Comparison of ENCODE assay signal across 17 cellular contexts in genomic region chr9:4012446-4012845, GRCh38.
DNase-seq lines count a peak whose midpoint lies in the region; ATAC-seq, FAIRE-seq and TF ChIP-seq lines count a peak whose summit lies in the region.
"Had no signal": no experiment of that assay in that cellular context is flagged by ENCODE, and none has a peak within 500 bp of the region (broad histone marks: within the 10 kb centered on the region; RNA-seq: fewer than 3 reads in every experiment).

No MANE protein-coding gene starts in this region.

- no peak overlapping the region for H2AFZ ChIP-seq in astrocyte (ENCODE audit: low read depth, low read length)

- H3K36me3 ChIP-seq in astrocyte (ENCODE audit: insufficient read depth, low read length) (no peaks in the 10 kb centered on the region), endodermal cell (ENCODE audit: control insufficient read depth, insufficient read depth, low read length) (no peaks in the 10 kb centered on the region)

- TF ChIP-seq CTCF in astrocyte (IDR thresholded peaks at IDR 0.05; ENCODE audit: insufficient read depth, low read depth, low read length) (no peak), choroid plexus epithelial cell (conservative IDR thresholded peaks at IDR 0.05; ENCODE audit: low read depth, low read length) (no peak), endodermal cell (conservative IDR thresholded peaks at IDR 0.05) (no peak), omental fat pad (IDR thresholded peaks at IDR 0.05) (no peak)

- no peaks in the 10 kb centered on the region for H3K9me3 Mint-ChIP-seq in astrocyte (ENCODE audit: unreplicated experiment)
- H3K9me3 Mint-ChIP-seq in endodermal cell = no peaks in the 10 kb centered on the region
- H3K9me3 Mint-ChIP-seq: CD4-positive, alpha-beta memory T cell; H9 had no signal

- H3K27me3 ChIP-seq in astrocyte (ENCODE audit: insufficient read depth, low read length) (no peaks in the 10 kb centered on the region), endodermal cell (ENCODE audit: control insufficient read depth, insufficient read depth, low read length, poor library complexity, severe bottlenecking) (no peaks in the 10 kb centered on the region)

- H3K27me3 Mint-ChIP-seq in astrocyte (ENCODE audit: low read depth, unreplicated experiment) = no peaks in the 10 kb centered on the region
- H3K27me3 Mint-ChIP-seq in endodermal cell (ENCODE audit: insufficient read depth) = no peaks in the 10 kb centered on the region

- no peak for ATAC-seq in omental fat pad (ENCODE audit: low FRiP score)

- DNase-seq in AG08395 (ENCODE audit: low spot score) = peak; percentile 12
- peak; percentile 73 for DNase-seq in astrocyte (ENCODE audit: low read depth)
- peak; percentile 29 for DNase-seq in choroid plexus epithelial cell (ENCODE audit: low read depth)
- DNase-seq in iris pigment epithelial cell (ENCODE audit: low read depth) = peak; percentile 14
- no peak for DNase-seq in DMS153 (lab: John Stamatoyannopoulos, UW)
- no peak for DNase-seq in endodermal cell
- no peak for DNase-seq in omental fat pad (ENCODE audit: low spot score)
- DNase-seq: CD4-positive, alpha-beta memory T cell; DMS79 treated with DMSO at 0.1 percent for 48 hours; GF-D8; GOT3; H9 had no signal

- H3K4me3 Mint-ChIP-seq in astrocyte (ENCODE audit: unreplicated experiment) (no peak overlapping the region), endodermal cell (no peak overlapping the region)
- H3K4me3 Mint-ChIP-seq: B cell; CD4-positive, alpha-beta memory T cell; H9; IgD-negative memory B cell had no signal

- H3K36me3 Mint-ChIP-seq in astrocyte (ENCODE audit: low read depth, unreplicated experiment) (peaks cover 25% of the 10 kb centered on the region), endodermal cell (ENCODE audit: low read depth) (no peaks in the 10 kb centered on the region)
- H3K36me3 Mint-ChIP-seq: CD4-positive, alpha-beta memory T cell; IgD-negative memory B cell had no signal

- H3K79me2 ChIP-seq in astrocyte (ENCODE audit: insufficient read depth, low read length) = peaks cover 16% of the 10 kb centered on the region

- H3K9me3 ChIP-seq in astrocyte (ENCODE audit: insufficient read depth, low read depth, low read length) (no peaks in the 10 kb centered on the region), endodermal cell (ENCODE audit: control insufficient read depth, low read length) (no peaks in the 10 kb centered on the region)

- H3K4me3 ChIP-seq in astrocyte (ENCODE audit: insufficient read depth, low read depth, low read length) (no peak overlapping the region), choroid plexus epithelial cell (ENCODE audit: low read depth, low read length) (no peak overlapping the region), endodermal cell (ENCODE audit: low read length) (no peak overlapping the region)

- H3K27ac Mint-ChIP-seq in astrocyte (ENCODE audit: unreplicated experiment) = no peak overlapping the region
- no peak overlapping the region for H3K27ac Mint-ChIP-seq in endodermal cell
- H3K27ac Mint-ChIP-seq: B cell, H9, IgD-negative memory B cell had no signal

- H3K4me1 Mint-ChIP-seq in astrocyte (ENCODE audit: low read depth, unreplicated experiment) (peaks cover 20% of the 10 kb centered on the region), endodermal cell (no peaks in the 10 kb centered on the region)
- H3K4me1 Mint-ChIP-seq: B cell; CD4-positive, alpha-beta memory T cell; H9; IgD-negative memory B cell had no signal

- peaks cover 18% of the 10 kb centered on the region for H3K4me1 ChIP-seq in astrocyte (ENCODE audit: insufficient read depth, low read length)
- no peaks in the 10 kb centered on the region for H3K4me1 ChIP-seq in endodermal cell (ENCODE audit: control insufficient read depth, insufficient read depth, low read length)

- no peak overlapping the region for H3K4me2 ChIP-seq in astrocyte (ENCODE audit: low read length)

- 86 to 92% methylated on average over 1 to 2 of the region's 2 CpGs for WGBS in endodermal cell (ENCODE audit: insufficient coverage in 1 of 2, insufficient read length in 1 of 2), 2 experiments

- no peak for FAIRE-seq in astrocyte (lab: Jason Lieb, UNC)
- FAIRE-seq: GM19239 had no signal

- H3K9ac ChIP-seq in astrocyte (ENCODE audit: low read length) (no peak overlapping the region), endodermal cell (ENCODE audit: extremely low read depth, low read length, poor library complexity, severe bottlenecking) (no peak overlapping the region)

- H3K27ac ChIP-seq in astrocyte (ENCODE audit: low read depth, low read length) = no peak overlapping the region
- H3K27ac ChIP-seq in endodermal cell (ENCODE audit: low read depth, low read length) = no peak overlapping the region
- H3K27ac ChIP-seq: 22Rv1, C4-2B had no signal

- peaks cover 26% of the 10 kb centered on the region for H4K20me1 ChIP-seq in astrocyte (ENCODE audit: insufficient read depth, low read length)

Comparison
In these comparisons a context has a peak if more than half of its experiments do, and no peak if none do; other contexts are left out.
1. DNase-seq: peak in AG08395 (single experiment), astrocyte (single experiment), choroid plexus epithelial cell (single experiment) and iris pigment epithelial cell (single experiment); none in DMS153 (single experiment), endodermal cell (single experiment) and omental fat pad (single experiment).